ENCODE assay signal across 8 cellular contexts in genomic region chr3:14126017-14126902, GRCh38. TPM values are rescaled to one million over a fixed set of nuclear protein-coding genes. Genes with fewer than 3 reads are reported as not detected.
DNase-seq lines count a peak whose midpoint lies in the region; ATAC-seq and TF ChIP-seq lines count a peak whose summit lies in the region.

No MANE protein-coding gene starts in this region.

- in situ Hi-C loops in mammary epithelial cell (cut with MboI; ENCODE audit: low sequenced_read_pairs in 2 of 2) = loop anchor here in 1 of 2 donors (5.0 kb wide), 1 partner anchor 229 kb away; no protein-coding TSS in a partner anchor

- dilution Hi-C loops in mammary epithelial cell (cut with HindIII; ENCODE audit: low sequenced_read_pairs) = no loop called here

- no peak for TF ChIP-seq CTCF in 22Rv1 (IDR thresholded peaks at IDR 0.05)
- no peak for TF ChIP-seq CTCF in mammary epithelial cell (conservative IDR thresholded peaks at IDR 0.05 in 1 of 2, IDR thresholded peaks at IDR 0.05 in 1 of 2; ENCODE audit: extremely low read depth in 1 of 2, insufficient read depth in 1 of 2, low read depth in 1 of 2, low read length in 2 of 2)

- peak overlapping the region; percentile 74 for H3K4me2 ChIP-seq in mammary epithelial cell (ENCODE audit: insufficient read depth, low read depth, low read length)

- H3K27me3 ChIP-seq in HUES6 (ENCODE audit: control insufficient read depth, insufficient read depth, low read length) = no peaks in the 10 kb centered on the region
- no peaks in the 10 kb centered on the region for H3K27me3 ChIP-seq in mammary epithelial cell (ENCODE audit: insufficient read depth, low read length)
- no peaks in the 10 kb centered on the region for H3K27me3 ChIP-seq in mononuclear cell (ENCODE audit: insufficient read depth, low read length)

- WGBS in mammary epithelial cell (ENCODE audit: low coverage, missing lambda C conversion rate) = 19% methylated on average over 11 of the region's 11 CpGs

- H3K9ac ChIP-seq in HUES6 (ENCODE audit: low read length) (peak overlapping the region; percentile 91), mammary epithelial cell (ENCODE audit: insufficient read depth, low read length) (peak overlapping the region; percentile 63)

- H3K79me2 ChIP-seq in mammary epithelial cell (ENCODE audit: insufficient read depth, low read length) = peaks cover 94% of the 10 kb centered on the region

- ATAC-seq in HG03460 (IDR thresholded peaks at IDR 0.05; ENCODE audit: unreplicated experiment) = no peak
- no peak for ATAC-seq in HG02852 (IDR thresholded peaks at IDR 0.05; ENCODE audit: unreplicated experiment)

- no peaks in the 10 kb centered on the region for H4K20me1 ChIP-seq in mammary epithelial cell (ENCODE audit: insufficient read depth, low read length)

- CTCF ChIA-PET in mammary epithelial cell (lab: Charles Lee; ENCODE audit: low non-redundant PET) = interaction anchor here (0.6 to 1.4 kb wide), 2 partner anchors 230 to 245 kb away, joined by 4 to 12 read pairs; no protein-coding TSS in a partner anchor

- BruUV-seq in mammary epithelial cell (replicated peaks; lab: Mats Ljungman, UMichigan) = no TSS peak

- no peak overlapping the region for H2AFZ ChIP-seq in mammary epithelial cell (ENCODE audit: low read depth, low read length)

- H3K27ac ChIP-seq in 22Rv1 (peak overlapping the region; percentile 82), HUES6 (ENCODE audit: low read depth, low read length) (no peak overlapping the region), mammary epithelial cell (ENCODE audit: insufficient read depth, low read depth, low read length) (peak overlapping the region; percentile 91)

- no peak for DNase-seq in mammary epithelial cell
- no peak for DNase-seq in NCI-H82 treated with DMSO at 0.1 percent for 48 hours (lab: John Stamatoyannopoulos, UW; ENCODE audit: unreplicated experiment)
- DNase-seq in NCI-H187 treated with DMSO at 0.1 percent for 48 hours (lab: John Stamatoyannopoulos, UW) = no peak

- H3K4me3 ChIP-seq in HUES6 (ENCODE audit: low read depth, low read length) (peak overlapping the region; percentile 96), mammary epithelial cell (replicated peaks in 1 of 3; ENCODE audit: insufficient read depth in 1 of 3, low read depth in 2 of 3, low read length in 3 of 3) (peak overlapping the region; percentile 79 to 98 (median 79)), mononuclear cell (ENCODE audit: low read length) (peak overlapping the region; percentile 96)

- H3K9me3 ChIP-seq in HUES6 (ENCODE audit: control insufficient read depth, insufficient read depth, low read depth, low read length) = no peaks in the 10 kb centered on the region
- H3K9me3 ChIP-seq in mammary epithelial cell (replicated peaks; ENCODE audit: insufficient read depth, low read length) = no peaks in the 10 kb centered on the region
- H3K9me3 ChIP-seq in mononuclear cell (ENCODE audit: low read depth, low read length) = no peaks in the 10 kb centered on the region

- H3K4me1 ChIP-seq in HUES6 (ENCODE audit: control insufficient read depth, insufficient read depth, low read length) (peaks cover 33% of the 10 kb centered on the region), mammary epithelial cell (ENCODE audit: insufficient read depth, low read length) (peaks cover 27% of the 10 kb centered on the region), mononuclear cell (ENCODE audit: insufficient read depth, low read length) (peaks cover 44% of the 10 kb centered on the region)

- intact Hi-C loops in mammary epithelial cell (cut with micrococcal nuclease) = loop anchor here (5.0 to 10.0 kb wide), 2 partner anchors 341 to 471 kb away; no protein-coding TSS in a partner anchor

- peaks cover 43% of the 10 kb centered on the region for H3K36me3 ChIP-seq in HUES6 (ENCODE audit: control insufficient read depth, insufficient read depth, low read length)
- H3K36me3 ChIP-seq in mammary epithelial cell (ENCODE audit: insufficient read depth, low read length) = peaks cover 30% of the 10 kb centered on the region

RNA-seq across cellular contexts. Expression of gene TMEM43, which starts 1.4 kb away (rescaled TPM):
- total RNA-seq in mammary epithelial cell = 100 to 1,000 TPM in 1 of 2 donors, 10 to 100 TPM in 1; 85.2 to 143 TPM
- polyA plus RNA-seq in mammary epithelial cell = 91.5 TPM
- 127 TPM for polyA minus RNA-seq in mammary epithelial cell
- total RNA-seq in mononuclear cell = 23.7 TPM

RNA-seq across cellular contexts. Expression of gene CHCHD4, which starts 1.6 kb away (rescaled TPM):
- 10 to 100 TPM in 1 of 2 donors, 1 to 10 TPM in 1; 7.2 to 22.9 TPM for total RNA-seq in mammary epithelial cell
- 22.9 TPM for polyA plus RNA-seq in mammary epithelial cell
- 13.1 TPM for polyA minus RNA-seq in mammary epithelial cell
- total RNA-seq in mononuclear cell = 1.9 TPM

RNA-seq across cellular contexts. Expression of gene XPC, which starts 52.1 kb away (rescaled TPM):
- 10 to 100 TPM; 42.5 to 68.2 TPM for total RNA-seq in mammary epithelial cell
- polyA plus RNA-seq in mammary epithelial cell = 19.4 TPM
- polyA minus RNA-seq in mammary epithelial cell = 47.5 TPM
- total RNA-seq in mononuclear cell = 48.7 TPM

RNA-seq across cellular contexts. Expression of gene LSM3, which starts 52.4 kb away (rescaled TPM):
- total RNA-seq in mammary epithelial cell = 10 to 100 TPM in 1 of 2 donors, 1 to 10 TPM in 1; 5.0 to 11.7 TPM
- polyA plus RNA-seq in mammary epithelial cell = 7.7 TPM
- 0.31 TPM for polyA minus RNA-seq in mammary epithelial cell
- total RNA-seq in mononuclear cell = 7.1 TPM
